12 cellular contexts compared by ENCODE assay signal in the genomic region with DNA sequence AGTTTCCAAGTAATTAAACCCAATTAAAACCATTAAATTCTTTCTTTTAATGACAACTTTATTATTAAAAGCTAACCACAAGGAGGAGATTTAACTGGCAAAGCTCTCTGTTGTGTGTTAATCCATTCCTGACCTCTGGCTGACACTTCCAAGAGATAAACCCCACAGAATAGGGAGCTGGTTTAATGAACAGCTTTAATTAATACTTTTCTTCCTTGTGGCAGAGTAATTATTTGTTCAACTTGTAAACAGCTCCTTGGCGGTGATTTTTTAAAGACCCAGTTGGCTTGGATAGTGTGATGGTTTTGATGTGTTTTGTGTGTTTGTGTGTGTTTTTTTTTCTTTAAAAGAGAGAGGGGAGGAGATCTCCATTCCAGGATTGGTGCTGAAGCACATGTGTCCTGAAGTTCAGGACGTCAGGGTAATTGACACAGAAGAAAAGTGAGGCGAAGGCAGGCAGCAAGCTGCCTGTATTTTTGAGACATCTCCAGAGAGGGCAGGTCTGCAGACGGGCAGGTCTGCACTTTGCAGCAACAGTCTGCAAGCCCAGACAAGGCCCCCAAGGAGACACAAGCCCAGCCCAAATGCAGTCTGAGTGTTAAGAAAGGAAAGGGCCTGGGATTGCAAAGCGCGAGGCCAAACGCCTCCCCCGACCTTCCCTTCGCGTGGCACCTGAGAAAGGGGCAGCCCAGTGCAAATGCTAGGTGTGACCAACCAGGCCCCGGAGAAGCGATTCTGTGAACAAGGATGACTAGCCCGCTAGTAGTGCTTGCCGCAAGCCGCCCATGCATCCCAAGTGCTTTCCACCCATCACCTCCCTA.
DNase-seq lines count a peak whose midpoint lies in the region; ATAC-seq and TF ChIP-seq lines count a peak whose summit lies in the region.
"Had no signal": no experiment of that assay in that cellular context is flagged by ENCODE, and none has a peak within 500 bp of the region (broad histone marks: within the 10 kb centered on the region; RNA-seq: fewer than 3 reads in every experiment).

No MANE protein-coding gene starts in this region.

- no peaks in the 10 kb centered on the region for H3K4me1 Mint-ChIP-seq in natural killer cell treated with Interleukin-12 subunit alpha and Interleukin-12 subunit beta and Interleukin-15 and Interleukin-18, amount 100 ng/mL, for 72 hours (ENCODE audit: low read depth in 2 of 2)
- no peaks in the 10 kb centered on the region for H3K4me1 Mint-ChIP-seq in stimulated activated effector memory CD8-positive, alpha-beta T cell treated with anti-CD3 and anti-CD28 coated beads, Interleukin-12 subunit alpha, Interleukin-12 subunit beta, amount 100 ng/mL, for 72 hours
- H3K4me1 Mint-ChIP-seq: activated CD4-positive, alpha-beta T cell treated with anti-CD3 and anti-CD28 coated beads for 36 hours had no signal

- H3K27me3 ChIP-seq in breast epithelium (no peaks in the 10 kb centered on the region), upper lobe of left lung (no peaks in the 10 kb centered on the region), Karpas-422 (ENCODE audit: low read length) (no peaks in the 10 kb centered on the region)

- H3K4me2 ChIP-seq in Karpas-422 (ENCODE audit: low read depth, low read length, poor library complexity, severe bottlenecking): no peak overlapping the region

- H3K36me3 ChIP-seq in breast epithelium: no peaks in the 10 kb centered on the region
- H3K36me3 ChIP-seq in upper lobe of left lung: no peaks in the 10 kb centered on the region
- H3K36me3 ChIP-seq in Karpas-422 (ENCODE audit: insufficient read depth, low read length): no peaks in the 10 kb centered on the region

- no peak for TF ChIP-seq EP300 in upper lobe of left lung (IDR thresholded peaks at IDR 0.05)

- no peaks in the 10 kb centered on the region for H3K36me3 Mint-ChIP-seq in natural killer cell treated with Interleukin-12 subunit alpha and Interleukin-12 subunit beta and Interleukin-15 and Interleukin-18, amount 100 ng/mL, for 72 hours
- H3K36me3 Mint-ChIP-seq in stimulated activated effector memory CD8-positive, alpha-beta T cell treated with anti-CD3 and anti-CD28 coated beads, Interleukin-12 subunit alpha, Interleukin-12 subunit beta, amount 100 ng/mL, for 72 hours: no peaks in the 10 kb centered on the region

- no peaks in the 10 kb centered on the region for H3K79me2 ChIP-seq in Karpas-422 (ENCODE audit: low read length)

- no peak overlapping the region for H2AFZ ChIP-seq in Karpas-422 (ENCODE audit: low read length)

- DNase-seq in MV-4-11 (lab: John Stamatoyannopoulos, UW): peak; percentile 7
- peak in 1 of 2 donors; percentile 70 for DNase-seq in breast epithelium (ENCODE audit: low spot score in 2 of 2)
- DNase-seq in left lobe of liver (ENCODE audit: low spot score): no peak
- DNase-seq in upper lobe of left lung: no peak
- DNase-seq in natural killer cell treated with Interleukin-12 subunit alpha and Interleukin-12 subunit beta and Interleukin-15 and Interleukin-18, amount 100 ng/mL, for 72 hours (ENCODE audit: low spot score): no peak
- DNase-seq in stimulated activated effector memory CD8-positive, alpha-beta T cell treated with anti-CD3 and anti-CD28 coated beads, Interleukin-12 subunit alpha, Interleukin-12 subunit beta, amount 100 ng/mL, for 72 hours (ENCODE audit: low spot score in 2 of 2): no peak
- no peak for DNase-seq in Karpas-422
- DNase-seq: activated CD4-positive, alpha-beta T cell treated with anti-CD3 and anti-CD28 coated beads for 36 hours; central memory CD4-positive, alpha-beta T cell; NCI-H187 had no signal

- intact Hi-C loops in breast epithelium (cut with DNase I; ENCODE audit: low total_unique reads): no loop called here

- TF ChIP-seq CTCF in breast epithelium (IDR thresholded peaks at IDR 0.05): no peak
- TF ChIP-seq CTCF in upper lobe of left lung (IDR thresholded peaks at IDR 0.05): no peak

- no peaks in the 10 kb centered on the region for H3K9me3 Mint-ChIP-seq in natural killer cell treated with Interleukin-12 subunit alpha and Interleukin-12 subunit beta and Interleukin-15 and Interleukin-18, amount 100 ng/mL, for 72 hours
- H3K9me3 Mint-ChIP-seq in stimulated activated effector memory CD8-positive, alpha-beta T cell treated with anti-CD3 and anti-CD28 coated beads, Interleukin-12 subunit alpha, Interleukin-12 subunit beta, amount 100 ng/mL, for 72 hours: no peaks in the 10 kb centered on the region

- H3K4me3 ChIP-seq in breast epithelium (peak overlapping the region in 1 of 3 donors; percentile 8), upper lobe of left lung (no peak overlapping the region), Karpas-422 (ENCODE audit: low read length) (no peak overlapping the region)
- H3K4me3 ChIP-seq: GM12878 had no signal

- peaks cover 12 to 43% of the 10 kb centered on the region in 2 donors for H3K27me3 Mint-ChIP-seq in natural killer cell treated with Interleukin-12 subunit alpha and Interleukin-12 subunit beta and Interleukin-15 and Interleukin-18, amount 100 ng/mL, for 72 hours

- H3K4me1 ChIP-seq in breast epithelium (peaks cover 10 to 15% of the 10 kb centered on the region in 2 donors), upper lobe of left lung (peaks cover 0 to 13% (median 7%) of the 10 kb centered on the region in 4 donors), Karpas-422 (ENCODE audit: low read length) (no peaks in the 10 kb centered on the region)

- no peak for TF ChIP-seq POLR2A in breast epithelium (IDR thresholded peaks at IDR 0.05)
- no peak for TF ChIP-seq POLR2A in upper lobe of left lung (IDR thresholded peaks at IDR 0.05)

- H3K4me3 Mint-ChIP-seq in natural killer cell treated with Interleukin-12 subunit alpha and Interleukin-12 subunit beta and Interleukin-15 and Interleukin-18, amount 100 ng/mL, for 72 hours: no peak overlapping the region
- no peak overlapping the region for H3K4me3 Mint-ChIP-seq in stimulated activated effector memory CD8-positive, alpha-beta T cell treated with anti-CD3 and anti-CD28 coated beads, Interleukin-12 subunit alpha, Interleukin-12 subunit beta, amount 100 ng/mL, for 72 hours
- H3K4me3 Mint-ChIP-seq: activated CD4-positive, alpha-beta T cell treated with anti-CD3 and anti-CD28 coated beads for 36 hours had no signal

- no peak overlapping the region for H3K9ac ChIP-seq in Karpas-422 (ENCODE audit: low read length)

- H3K27ac Mint-ChIP-seq in natural killer cell treated with Interleukin-12 subunit alpha and Interleukin-12 subunit beta and Interleukin-15 and Interleukin-18, amount 100 ng/mL, for 72 hours: no peak overlapping the region
- no peak overlapping the region for H3K27ac Mint-ChIP-seq in stimulated activated effector memory CD8-positive, alpha-beta T cell treated with anti-CD3 and anti-CD28 coated beads, Interleukin-12 subunit alpha, Interleukin-12 subunit beta, amount 100 ng/mL, for 72 hours
- H3K27ac Mint-ChIP-seq: activated CD4-positive, alpha-beta T cell treated with anti-CD3 and anti-CD28 coated beads for 36 hours had no signal

- no peaks in the 10 kb centered on the region for H3K9me2 ChIP-seq in Karpas-422 (replicated peaks; ENCODE audit: insufficient read depth, low read length)

- no peaks in the 10 kb centered on the region for H4K20me1 ChIP-seq in Karpas-422 (ENCODE audit: insufficient read depth, low read depth, low read length)

- H3K27ac ChIP-seq in breast epithelium: peak overlapping the region; percentile 91 to 92
- H3K27ac ChIP-seq in upper lobe of left lung: peak overlapping the region; percentile 44 to 78 (median 75)
- no peak overlapping the region for H3K27ac ChIP-seq in Karpas-422 (ENCODE audit: low read length)

- H3K9me3 ChIP-seq in breast epithelium: no peaks in the 10 kb centered on the region
- no peaks in the 10 kb centered on the region for H3K9me3 ChIP-seq in upper lobe of left lung
- H3K9me3 ChIP-seq in Karpas-422 (ENCODE audit: low read length): no peaks in the 10 kb centered on the region

- ATAC-seq in left lobe of liver: peak; percentile 60
- peak in 1 of 2 donors; percentile 68 for ATAC-seq in upper lobe of left lung (ENCODE audit: low FRiP score in 2 of 2)
- ATAC-seq in natural killer cell treated with Interleukin-12 subunit alpha and Interleukin-12 subunit beta and Interleukin-15 and Interleukin-18, amount 100 ng/mL, for 72 hours: no peak
- ATAC-seq in stimulated activated effector memory CD8-positive, alpha-beta T cell treated with anti-CD3 and anti-CD28 coated beads, Interleukin-12 subunit alpha, Interleukin-12 subunit beta, amount 100 ng/mL, for 72 hours: no peak
- ATAC-seq in HG02870 (IDR thresholded peaks at IDR 0.05; ENCODE audit: unreplicated experiment): no peak
- ATAC-seq: activated CD4-positive, alpha-beta T cell treated with anti-CD3 and anti-CD28 coated beads for 36 hours; GM12878 had no signal

- WGBS in upper lobe of left lung, 2 donors: 71 to 77% methylated on average over 8 to 15 of the region's 15 CpGs
